Comparison of ENCODE assay signal across 23 cellular contexts in genomic region chr4:66372706-66373105, GRCh38.
"Had no signal": no experiment of that assay in that cellular context is flagged by ENCODE, and none has a peak within 500 bp of the region (broad histone marks: within the 10 kb centered on the region; RNA-seq: fewer than 3 reads in every experiment).

No MANE protein-coding gene starts in this region.

- H3K9me3 Mint-ChIP-seq: activated naive CD4-positive, alpha-beta T cell treated with anti-CD3 and anti-CD28 coated beads, Interleukin-2, amount 50 U/mL, for 24 hours; brain; WTC11 had no signal

- H3K27me3 ChIP-seq: cardiac muscle cell had no signal

- H3K4me1 Mint-ChIP-seq: activated naive CD4-positive, alpha-beta T cell treated with anti-CD3 and anti-CD28 coated beads, Interleukin-2, amount 50 U/mL, for 24 hours; T-helper 17 cell; WTC11 had no signal

- ATAC-seq: activated CD8-positive, alpha-beta T cell treated with anti-CD3 and anti-CD28 coated beads, Interleukin-2, amount 10 ng/mL, durations not matched to agents 7 days and 5 days; T-helper 17 cell; WTC11 had no signal

- H3K36me3 ChIP-seq: cardiac muscle cell had no signal

- H3K27ac ChIP-seq: cardiac muscle cell had no signal

- H3K4me3 Mint-ChIP-seq: activated CD8-positive, alpha-beta T cell treated with anti-CD3 and anti-CD28 coated beads, Interleukin-2, amount 10 ng/mL, durations not matched to agents 7 days and 5 days; activated naive CD4-positive, alpha-beta T cell treated with anti-CD3 and anti-CD28 coated beads, Interleukin-2, amount 50 U/mL, for 24 hours; activated T-cell treated with anti-CD3 and anti-CD28 coated beads, Interleukin-2, amount 50 U/mL, for 24 hours; activated T-helper 1 cell treated with anti-CD3 and anti-CD28 coated beads, Interleukin-12 subunit alpha, Interleukin-12 subunit beta, Interleukin-2, Interleukin-4 antibody, amounts not matched to agents 30 ng/mL and 10 ng/mL and 1 ng/mL, durations not matched to agents 14 hours and 24 hours and 36 hours; brain; T-helper 17 cell; WTC11 had no signal

- H3K27ac Mint-ChIP-seq: activated CD8-positive, alpha-beta T cell treated with anti-CD3 and anti-CD28 coated beads, Interleukin-2, amount 10 ng/mL, durations not matched to agents 7 days and 5 days; activated naive CD4-positive, alpha-beta T cell treated with anti-CD3 and anti-CD28 coated beads, Interleukin-2, amount 50 U/mL, for 24 hours; activated T-cell treated with anti-CD3 and anti-CD28 coated beads, Interleukin-2, amount 50 U/mL, for 24 hours; activated T-helper 1 cell treated with anti-CD3 and anti-CD28 coated beads, Interleukin-12 subunit alpha, Interleukin-12 subunit beta, Interleukin-2, Interleukin-4 antibody, amounts not matched to agents 30 ng/mL and 10 ng/mL and 1 ng/mL, durations not matched to agents 14 hours and 24 hours and 36 hours; brain; T-helper 17 cell; WTC11 had no signal

- H3K27me3 Mint-ChIP-seq: activated naive CD4-positive, alpha-beta T cell treated with anti-CD3 and anti-CD28 coated beads, Interleukin-2, amount 50 U/mL, for 24 hours; activated T-cell treated with anti-CD3 and anti-CD28 coated beads, Interleukin-2, amount 50 U/mL, for 24 hours; brain; T-helper 17 cell had no signal

- DNase-seq: activated CD4-positive, alpha-beta T cell treated with anti-CD3 and anti-CD28 coated beads for 48 hours; activated CD4-positive, alpha-beta T cell treated with anti-CD3 and anti-CD28 coated beads, Interleukin-2, amount 50 U/mL, for 4 hours; activated CD4-positive, CD25-positive, alpha-beta regulatory T cell treated with anti-CD3 and anti-CD28 coated beads, Interleukin-2, amount 50 U/mL, for 72 hours; activated CD8-positive, alpha-beta T cell treated with anti-CD3 and anti-CD28 coated beads, Interleukin-2, amount 10 ng/mL, durations not matched to agents 7 days and 5 days; activated effector memory CD4-positive, alpha-beta T cell treated with Interleukin-2 at 50 U/mL for 16 hours; activated naive CD4-positive, alpha-beta T cell; activated T-cell treated with anti-CD3 and anti-CD28 coated beads, Interleukin-2, amount 50 U/mL, for 24 hours; amygdala; KG1; NCI-H1092; NCI-H1417; NCI-H2029; NCI-H2107; NCI-H524; NCI-H774; SHP77; T-helper 17 cell; T-helper 9 cell had no signal

- H3K4me3 ChIP-seq: cardiac muscle cell had no signal

- H3K36me3 Mint-ChIP-seq: activated naive CD4-positive, alpha-beta T cell treated with anti-CD3 and anti-CD28 coated beads, Interleukin-2, amount 50 U/mL, for 24 hours; brain; WTC11 had no signal
